In the genomic region with DNA sequence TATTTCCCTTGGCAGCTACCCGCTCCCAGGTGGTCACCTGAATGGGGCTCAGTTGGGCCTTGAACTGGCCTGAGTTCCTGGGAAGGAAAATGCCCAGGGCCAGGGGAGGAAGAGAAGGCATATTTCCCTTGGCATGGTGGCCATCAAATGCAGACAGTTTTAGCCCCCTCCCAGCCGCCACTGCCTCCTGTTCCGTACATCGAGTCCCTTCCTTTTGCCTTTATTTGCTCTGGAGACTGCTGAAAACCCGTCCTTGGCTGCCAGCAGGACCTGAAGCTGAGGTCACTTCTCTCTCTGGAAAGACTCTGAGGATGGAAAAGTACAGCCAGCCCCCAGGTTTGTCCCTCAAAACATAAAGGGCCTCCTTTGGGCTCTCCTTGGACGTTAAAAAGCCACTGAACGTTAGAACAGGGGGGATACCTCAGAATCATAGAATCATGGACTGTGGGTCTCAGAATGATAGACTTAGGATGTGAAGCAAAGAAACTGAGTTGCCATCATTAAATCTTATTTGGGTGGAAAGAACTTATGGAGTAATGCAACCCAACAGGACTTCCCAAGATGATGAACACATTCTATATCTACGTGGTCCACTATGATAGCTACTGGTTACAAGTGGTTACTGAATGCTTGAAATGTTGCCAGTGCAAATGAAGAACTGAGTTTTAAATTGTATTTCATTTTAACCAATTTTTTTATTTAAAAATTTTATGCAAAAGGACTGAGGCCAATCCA, we compare ENCODE assay signal across 2 cellular contexts.
TF ChIP-seq lines count a peak whose summit lies in the region.

No MANE protein-coding gene starts in this region.

TF ChIP-seq in SK-N-SH, 30 proteins besides CTCF, POLR2A, EP300 and RAD21 (continued from another document):
- TF ChIP-seq MAX (IDR thresholded peaks at IDR 0.05; ENCODE audit: low read depth), result no peak

TF ChIP-seq in SK-N-SH treated with all-trans-retinoic acid at 6 μM for 48 hours, 23 proteins besides CTCF, POLR2A, EP300 and RAD21:
- TF ChIP-seq, protein P1, sequence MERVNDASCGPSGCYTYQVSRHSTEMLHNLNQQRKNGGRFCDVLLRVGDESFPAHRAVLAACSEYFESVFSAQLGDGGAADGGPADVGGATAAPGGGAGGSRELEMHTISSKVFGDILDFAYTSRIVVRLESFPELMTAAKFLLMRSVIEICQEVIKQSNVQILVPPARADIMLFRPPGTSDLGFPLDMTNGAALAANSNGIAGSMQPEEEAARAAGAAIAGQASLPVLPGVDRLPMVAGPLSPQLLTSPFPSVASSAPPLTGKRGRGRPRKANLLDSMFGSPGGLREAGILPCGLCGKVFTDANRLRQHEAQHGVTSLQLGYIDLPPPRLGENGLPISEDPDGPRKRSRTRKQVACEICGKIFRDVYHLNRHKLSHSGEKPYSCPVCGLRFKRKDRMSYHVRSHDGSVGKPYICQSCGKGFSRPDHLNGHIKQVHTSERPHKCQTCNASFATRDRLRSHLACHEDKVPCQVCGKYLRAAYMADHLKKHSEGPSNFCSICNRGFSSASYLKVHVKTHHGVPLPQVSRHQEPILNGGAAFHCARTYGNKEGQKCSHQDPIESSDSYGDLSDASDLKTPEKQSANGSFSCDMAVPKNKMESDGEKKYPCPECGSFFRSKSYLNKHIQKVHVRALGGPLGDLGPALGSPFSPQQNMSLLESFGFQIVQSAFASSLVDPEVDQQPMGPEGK (CRISPR knock-in tag; IDR thresholded peaks at IDR 0.05; ENCODE audit: borderline replicate concordance), result no peak
- TF ChIP-seq RARB (CRISPR knock-in tag; IDR thresholded peaks at IDR 0.05), result no peak
- TF ChIP-seq ZFP30 (CRISPR knock-in tag; IDR thresholded peaks at IDR 0.05), result no peak
- TF ChIP-seq PPARA (CRISPR knock-in tag; IDR thresholded peaks at IDR 0.05; ENCODE audit: borderline replicate concordance), result no peak
